Comparison of ENCODE assay signal across 12 cellular contexts in the genomic region with DNA sequence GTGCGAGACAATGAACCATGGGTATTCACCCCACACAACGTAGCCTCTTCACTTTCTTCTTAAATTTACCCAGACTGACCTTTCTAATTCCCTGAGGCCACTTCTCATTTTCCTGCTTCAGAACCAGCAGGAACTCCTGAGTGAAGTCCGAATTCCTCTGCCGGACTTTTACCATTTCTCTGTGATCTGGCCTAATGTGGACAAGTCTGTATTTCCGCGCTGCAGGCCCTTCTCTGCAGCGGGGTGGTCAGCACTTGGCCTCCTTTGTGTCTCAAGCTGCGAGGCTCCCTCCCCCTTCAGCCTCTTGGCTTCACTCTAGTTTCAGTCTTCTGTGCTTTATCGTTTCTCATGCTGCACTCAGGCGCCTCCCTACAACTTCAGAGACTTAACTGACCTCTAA. TPM values are rescaled to one million over a fixed set of nuclear protein-coding genes. Genes with fewer than 3 reads are reported as not detected.
DNase-seq lines count a peak whose midpoint lies in the region; ATAC-seq and TF ChIP-seq lines count a peak whose summit lies in the region.
"Had no signal": no experiment of that assay in that cellular context is flagged by ENCODE, and none has a peak within 500 bp of the region (broad histone marks: within the 10 kb centered on the region; RNA-seq: fewer than 3 reads in every experiment).

No MANE protein-coding gene starts in this region.

- H3K36me3 ChIP-seq in SJSA1: no peaks in the 10 kb centered on the region
- no peaks in the 10 kb centered on the region for H3K36me3 ChIP-seq in heart right ventricle
- H3K36me3 ChIP-seq in spleen: no peaks in the 10 kb centered on the region
- no peaks in the 10 kb centered on the region for H3K36me3 ChIP-seq in body of pancreas (replicated peaks in 1 of 2; ENCODE audit: insufficient read depth in 1 of 2, low read depth in 2 of 2)
- H3K36me3 ChIP-seq: stomach had no signal

- H3K9me3 ChIP-seq in SJSA1 (replicated peaks) (no peaks in the 10 kb centered on the region), heart right ventricle (no peaks in the 10 kb centered on the region), spleen (no peaks in the 10 kb centered on the region), body of pancreas (no peaks in the 10 kb centered on the region)
- H3K9me3 ChIP-seq: stomach had no signal

- H3K27ac ChIP-seq in SJSA1 (0 out of 2 replicates have a peak overlapping the region, but pooled peaks have one; percentile 5), heart right ventricle (peak overlapping the region in 8 of 10 donors; percentile 8 to 80 (median 33)), spleen (peak overlapping the region in 7 of 8 donors; percentile 30 to 71 (median 56)), body of pancreas (no peak overlapping the region)

- intact Hi-C loops in heart right ventricle (cut with DNase I) (loop anchor here in 1 of 10 donors (10.0 kb wide), 1 partner anchor 61 kb away; no protein-coding TSS in a partner anchor), spleen (cut with DNase I; ENCODE audit: low total_unique reads) (no loop called here), body of pancreas (cut with DNase I) (no loop called here)

- TF ChIP-seq POLR2A in spleen (IDR thresholded peaks at IDR 0.05) (no peak), body of pancreas (IDR thresholded peaks at IDR 0.05) (no peak)

- H3K4me3 ChIP-seq in SJSA1 (no peak overlapping the region), heart right ventricle (peak overlapping the region in 1 of 10 donors; percentile 23), spleen (no peak overlapping the region), body of pancreas (no peak overlapping the region)
- H3K4me3 ChIP-seq: stomach had no signal

- DNase-seq in SJSA1 (ENCODE audit: low read depth in 1 of 2, low spot score in 2 of 2) (no peak), heart right ventricle (no peak), spleen (no peak), body of pancreas (no peak)
- DNase-seq: activated CD4-positive, alpha-beta T cell treated with anti-CD3 and anti-CD28 coated beads for 1 hour; CD4-positive, alpha-beta T cell; GF-D8; midbrain; stomach had no signal

- TF ChIP-seq CTCF in heart right ventricle (IDR thresholded peaks at IDR 0.05) (no peak), spleen (IDR thresholded peaks at IDR 0.05 in 8 of 11, conservative IDR thresholded peaks at IDR 0.05 in 3 of 11) (no peak), body of pancreas (IDR thresholded peaks at IDR 0.05) (no peak)

- ATAC-seq in HG02571 (IDR thresholded peaks at IDR 0.05; ENCODE audit: unreplicated experiment) (peak; percentile 38), heart right ventricle (peak in 6 of 8 donors; percentile 13 to 60 (median 46)), body of pancreas (no peak), GM21717 (IDR thresholded peaks at IDR 0.05; ENCODE audit: unreplicated experiment) (no peak), HG02798 (IDR thresholded peaks at IDR 0.05; ENCODE audit: poor library complexity, unreplicated experiment) (no peak)

- peaks cover 13% of the 10 kb centered on the region for H3K4me1 ChIP-seq in SJSA1 (replicated peaks)
- H3K4me1 ChIP-seq in heart right ventricle: peaks cover 0 to 22% (median 14%) of the 10 kb centered on the region in 9 donors
- H3K4me1 ChIP-seq in spleen: peaks cover 0 to 18% (median 17%) of the 10 kb centered on the region in 6 donors
- no peaks in the 10 kb centered on the region for H3K4me1 ChIP-seq in body of pancreas

- 47 to 49% methylated on average over 10 of the region's 10 CpGs for WGBS in heart right ventricle, 2 donors
- WGBS in spleen, 5 donors: 62 to 74% (median 71%) methylated on average over 10 of the region's 10 CpGs
- WGBS in body of pancreas, 2 donors: 90% methylated on average over 10 of the region's 10 CpGs

- H3K27me3 ChIP-seq in SJSA1 (replicated peaks): no peaks in the 10 kb centered on the region
- no peaks in the 10 kb centered on the region for H3K27me3 ChIP-seq in heart right ventricle
- H3K27me3 ChIP-seq in spleen (replicated peaks in 1 of 7): no peaks in the 10 kb centered on the region
- H3K27me3 ChIP-seq in body of pancreas: no peaks in the 10 kb centered on the region
- H3K27me3 ChIP-seq: stomach had no signal

RNA-seq across cellular contexts. Expression of a gene that starts 9.4 kb away (rescaled TPM):
- total RNA-seq in SJSA1 (2014; rRNA removed; shearing (Covaris generic)): 22.2 and 22.9 TPM in 2 replicates
- total RNA-seq in heart right ventricle (10 to 100 TPM in 1 of 10 donors, 1 to 10 TPM in 9; 5.8 to 13.2 (median 7.3) TPM), spleen (10 to 100 TPM; 28.3 to 43.3 (median 38.8) TPM), body of pancreas (10 to 100 TPM; 13.5 to 15.5 TPM)
- polyA plus RNA-seq in heart right ventricle (1 to 10 TPM; 3.5 to 4.2 TPM), spleen (10 to 100 TPM in 1 of 3 donors, 1 to 10 TPM in 2; 7.0 to 11.6 (median 9.7) TPM)

Comparison
In these comparisons a context has a peak if more than half of its experiments do, and no peak if none do; other contexts are left out.
1. ATAC-seq: peak in HG02571 (single experiment) and heart right ventricle (6 of 8); none in body of pancreas (single experiment), GM21717 (single experiment) and HG02798 (single experiment).
2. H3K27ac ChIP-seq: peak in SJSA1 (single experiment), heart right ventricle (8 of 10) and spleen (7 of 8); none in body of pancreas (0 of 4).